8 cellular contexts compared by ENCODE assay signal in the genomic region with DNA sequence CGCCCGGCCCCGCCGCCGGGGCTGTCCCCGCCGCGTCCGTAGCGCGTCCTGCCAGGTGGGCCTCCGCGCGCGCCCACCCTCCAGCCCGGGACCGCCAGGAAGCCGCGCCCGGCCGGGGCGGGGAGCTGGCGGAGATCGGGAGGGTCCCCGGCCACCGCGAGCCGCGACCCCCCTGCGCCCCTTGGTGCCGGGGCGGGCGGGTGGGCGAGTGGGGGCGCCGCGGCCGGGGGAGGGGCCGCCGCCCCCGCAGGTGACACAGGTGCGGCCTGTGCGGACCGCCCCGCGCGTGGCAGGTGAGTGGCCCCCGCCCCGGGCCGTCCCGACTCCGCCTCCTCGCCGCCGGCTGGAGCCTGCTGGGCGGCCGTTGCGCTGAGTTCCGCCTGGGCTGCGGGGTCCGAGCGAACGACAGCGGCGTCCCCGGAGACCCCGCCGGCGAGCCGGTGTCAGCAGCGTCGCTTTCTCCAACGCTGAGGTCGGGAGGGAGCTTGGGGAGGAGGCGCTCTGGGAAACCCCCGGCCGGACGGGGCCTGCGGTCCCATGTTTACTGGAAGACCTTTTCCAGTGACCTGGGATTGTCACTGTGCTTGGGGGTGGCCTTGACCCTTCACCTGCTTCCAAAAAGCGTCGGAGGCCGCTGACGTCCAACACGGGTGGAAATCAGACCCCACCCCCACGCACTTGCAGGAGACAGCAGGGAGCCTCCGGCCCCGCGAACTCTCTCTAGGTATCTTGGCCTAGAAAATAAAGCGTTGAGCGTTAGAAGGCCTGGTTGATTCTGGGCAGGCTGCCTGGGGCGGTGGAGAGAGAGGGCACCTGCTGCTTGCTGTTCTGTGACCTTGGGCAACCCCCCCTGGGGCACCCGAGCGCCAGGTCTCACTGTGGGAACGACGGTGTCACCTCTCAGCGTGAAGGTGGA. TPM values are rescaled to one million over a fixed set of nuclear protein-coding genes. Genes with fewer than 3 reads are reported as not detected.
DNase-seq lines count a peak whose midpoint lies in the region; ATAC-seq lines count a peak whose summit lies in the region.

No MANE protein-coding gene starts in this region.

- peaks cover 24% of the 10 kb centered on the region for H3K27me3 Mint-ChIP-seq in activated CD4-positive, alpha-beta T cell treated with anti-CD3 and anti-CD28 coated beads, Interleukin-2, amount 10 ng/mL, durations not matched to agents 7 days and 5 days

- H3K36me3 Mint-ChIP-seq in activated CD4-positive, alpha-beta T cell treated with anti-CD3 and anti-CD28 coated beads, Interleukin-2, amount 10 ng/mL, durations not matched to agents 7 days and 5 days (ENCODE audit: low read depth): peaks cover 43% of the 10 kb centered on the region

- H3K27me3 ChIP-seq in endocrine pancreas (ENCODE audit: control insufficient read depth, insufficient read depth, low read length): no peaks in the 10 kb centered on the region
- no peaks in the 10 kb centered on the region for H3K27me3 ChIP-seq in subcutaneous abdominal adipose tissue (ENCODE audit: control insufficient read depth in 5 of 5, insufficient read depth in 4 of 5, low read length in 5 of 5)

- peak overlapping the region; percentile 81 for H3K27ac Mint-ChIP-seq in activated CD4-positive, alpha-beta T cell treated with anti-CD3 and anti-CD28 coated beads, Interleukin-2, amount 10 ng/mL, durations not matched to agents 7 days and 5 days

- H3K4me3 Mint-ChIP-seq in activated CD4-positive, alpha-beta T cell treated with anti-CD3 and anti-CD28 coated beads, Interleukin-2, amount 10 ng/mL, durations not matched to agents 7 days and 5 days: peak overlapping the region; percentile 70

- H3K9me3 ChIP-seq in endocrine pancreas (ENCODE audit: control insufficient read depth, low read length) (no peaks in the 10 kb centered on the region), subcutaneous abdominal adipose tissue (ENCODE audit: control insufficient read depth in 5 of 5, low read length in 5 of 5) (no peaks in the 10 kb centered on the region)

- DNase-seq in CD1c-positive myeloid dendritic cell (ENCODE audit: extremely low spot score): peak; percentile 41
- peak; percentile 33 for DNase-seq in activated CD4-positive, alpha-beta T cell treated with anti-CD3 and anti-CD28 coated beads, Interleukin-2, amount 10 ng/mL, durations not matched to agents 7 days and 5 days
- peak; percentile 29 for DNase-seq in mucosa of gallbladder (ENCODE audit: low spot score)
- DNase-seq in SHP77 treated with DMSO at 0.1 percent for 48 hours (lab: John Stamatoyannopoulos, UW): no peak

- H3K27ac ChIP-seq in subcutaneous abdominal adipose tissue (ENCODE audit: low read depth, low read length): peak overlapping the region; percentile 76

- H3K9me3 Mint-ChIP-seq in activated CD4-positive, alpha-beta T cell treated with anti-CD3 and anti-CD28 coated beads, Interleukin-2, amount 10 ng/mL, durations not matched to agents 7 days and 5 days: peaks cover 9% of the 10 kb centered on the region

- POLR2A ChIA-PET in activated CD4-positive, alpha-beta T cell treated with anti-CD3 and anti-CD28 coated beads, Interleukin-2, amount 10 ng/mL, durations not matched to agents 7 days and 5 days (lab: Charles Lee): no interaction called here

- H3K9ac ChIP-seq in endocrine pancreas (ENCODE audit: control insufficient read depth, insufficient read depth, low read length) (peak overlapping the region; percentile 71), subcutaneous abdominal adipose tissue (ENCODE audit: low read length in 5 of 5) (peak overlapping the region; percentile 68 to 88 (median 72))

- CTCF ChIA-PET in activated CD4-positive, alpha-beta T cell treated with anti-CD3 and anti-CD28 coated beads, Interleukin-2, amount 10 ng/mL, durations not matched to agents 7 days and 5 days (lab: Charles Lee): interaction anchor here (1.2 to 1.9 kb wide), 6 partner anchors 10 to 462 kb away, joined by 3 to 5 read pairs (median 4); a partner anchor contains a TSS

- ATAC-seq in GM19438 (IDR thresholded peaks at IDR 0.05; ENCODE audit: low read depth, unreplicated experiment) (peak; percentile 53), HG03520 (IDR thresholded peaks at IDR 0.05; ENCODE audit: unreplicated experiment) (peak; percentile 57)

- H3K4me1 ChIP-seq in endocrine pancreas (ENCODE audit: control insufficient read depth, insufficient read depth, low read length) (no peaks in the 10 kb centered on the region), subcutaneous abdominal adipose tissue (ENCODE audit: control insufficient read depth in 5 of 5, insufficient read depth in 5 of 5, low read length in 5 of 5) (peaks cover 4 to 22% (median 19%) of the 10 kb centered on the region in 5 donors)

- no peaks in the 10 kb centered on the region for H3K36me3 ChIP-seq in endocrine pancreas (ENCODE audit: control insufficient read depth, insufficient read depth, low read length)
- H3K36me3 ChIP-seq in subcutaneous abdominal adipose tissue (ENCODE audit: control insufficient read depth in 5 of 5, insufficient read depth in 5 of 5, low read length in 5 of 5): peaks cover 0 to 29% (median 16%) of the 10 kb centered on the region in 5 donors

- H3K4me1 Mint-ChIP-seq in activated CD4-positive, alpha-beta T cell treated with anti-CD3 and anti-CD28 coated beads, Interleukin-2, amount 10 ng/mL, durations not matched to agents 7 days and 5 days: peaks cover 55% of the 10 kb centered on the region

- H3K4me3 ChIP-seq in endocrine pancreas (ENCODE audit: control insufficient read depth, insufficient read depth, low read length) (no peak overlapping the region), subcutaneous abdominal adipose tissue (ENCODE audit: low read depth in 1 of 5, low read length in 5 of 5) (peak overlapping the region; percentile 63 to 76 (median 73))

RNA-seq across cellular contexts. Expression of a gene that starts 0.5 kb away (rescaled TPM):
- 10 to 100 TPM; 37.5 to 46.2 TPM for total RNA-seq in activated CD4-positive, alpha-beta T cell treated with anti-CD3 and anti-CD28 coated beads, Interleukin-2, amount 10 ng/mL, durations not matched to agents 7 days and 5 days
- total RNA-seq in mucosa of gallbladder: 76.2 TPM

RNA-seq across cellular contexts. Expression of a gene that starts 31.0 kb away (rescaled TPM):
- total RNA-seq in activated CD4-positive, alpha-beta T cell treated with anti-CD3 and anti-CD28 coated beads, Interleukin-2, amount 10 ng/mL, durations not matched to agents 7 days and 5 days: 100 to 1,000 TPM; 780 to 845 TPM
- total RNA-seq in mucosa of gallbladder: 129 TPM

RNA-seq across cellular contexts. Expression of a gene that starts 50.9 kb away (rescaled TPM):
- total RNA-seq in activated CD4-positive, alpha-beta T cell treated with anti-CD3 and anti-CD28 coated beads, Interleukin-2, amount 10 ng/mL, durations not matched to agents 7 days and 5 days: 10 to 100 TPM; 86.5 to 99.0 TPM
- 60.8 TPM for total RNA-seq in mucosa of gallbladder
